In genomic region chr11:122319011-122319410, GRCh38 we compare ENCODE assay signal across 25 cellular contexts.
"Had no signal": no experiment of that assay in that cellular context is flagged by ENCODE, and none has a peak within 500 bp of the region (broad histone marks: within the 10 kb centered on the region; RNA-seq: fewer than 3 reads in every experiment).

No MANE protein-coding gene starts in this region.

- H3K9me3 Mint-ChIP-seq: activated B cell treated with CpG ODN at 0.5 μM for 24 hours; activated naive CD8-positive, alpha-beta T cell treated with anti-CD3 and anti-CD28 coated beads for 36 hours; activated T-cell treated with anti-CD3 and anti-CD28 coated beads, Interleukin-2, amount 50 U/mL, for 24 hours; activated T-helper 2 cell treated with anti-CD3 and anti-CD28 coated beads, Interferon-gamma antibody, Interleukin-2, Interleukin-4, amounts not matched to agents 10 μg/mL and 5 μg/mL and 100 μg/mL, durations not matched to agents 14 hours and 24 hours and 36 hours; stimulated activated memory B cell treated with anti-CD40 and anti-IgM and Interleukin-4, amounts not matched to agents 10 μg/mL and 1 μg/mL and 100 μg/mL, for 72 hours had no signal

- H3K4me1 ChIP-seq: parathyroid adenoma, uterus had no signal

- H3K27ac Mint-ChIP-seq: activated B cell treated with CpG ODN at 0.5 μM for 24 hours; activated CD4-positive, alpha-beta T cell treated with anti-CD3 and anti-CD28 coated beads for 36 hours; activated naive CD8-positive, alpha-beta T cell treated with anti-CD3 and anti-CD28 coated beads for 36 hours; activated T-cell treated with anti-CD3 and anti-CD28 coated beads, Interleukin-2, amount 50 U/mL, for 24 hours; activated T-helper 2 cell treated with anti-CD3 and anti-CD28 coated beads, Interferon-gamma antibody, Interleukin-2, Interleukin-4, amounts not matched to agents 10 μg/mL and 5 μg/mL and 100 μg/mL, durations not matched to agents 14 hours and 24 hours and 36 hours; naive thymus-derived CD4-positive, alpha-beta T cell; stimulated activated memory B cell treated with anti-CD40 and anti-IgM and Interleukin-4, amounts not matched to agents 10 μg/mL and 1 μg/mL and 100 μg/mL, for 72 hours had no signal

- H3K4me3 ChIP-seq: cardiac muscle cell, left lung, lung, smooth muscle cell, uterus had no signal

- H3K4me1 Mint-ChIP-seq: activated B cell treated with CpG ODN at 0.5 μM for 24 hours; activated CD4-positive, alpha-beta T cell treated with anti-CD3 and anti-CD28 coated beads for 36 hours; activated naive CD8-positive, alpha-beta T cell treated with anti-CD3 and anti-CD28 coated beads for 36 hours; stimulated activated memory B cell treated with anti-CD40 and anti-IgM and Interleukin-4, amounts not matched to agents 10 μg/mL and 1 μg/mL and 100 μg/mL, for 72 hours had no signal

- H2AFZ ChIP-seq: parathyroid adenoma had no signal

- H3K36me3 Mint-ChIP-seq: activated naive CD8-positive, alpha-beta T cell treated with anti-CD3 and anti-CD28 coated beads for 36 hours; naive thymus-derived CD4-positive, alpha-beta T cell; stimulated activated memory B cell treated with anti-CD40 and anti-IgM and Interleukin-4, amounts not matched to agents 10 μg/mL and 1 μg/mL and 100 μg/mL, for 72 hours had no signal

- H3K9ac ChIP-seq: parathyroid adenoma had no signal

- H3K4me2 ChIP-seq: smooth muscle cell had no signal

- H3K9me3 ChIP-seq: left lung, neutrophil, uterus had no signal

- H3K79me2 ChIP-seq: parathyroid adenoma had no signal

- ATAC-seq: activated CD4-positive, alpha-beta T cell treated with anti-CD3 and anti-CD28 coated beads for 36 hours; left lung; naive thymus-derived CD4-positive, alpha-beta T cell; stimulated activated memory B cell treated with anti-CD40 and anti-IgM and Interleukin-4, amounts not matched to agents 10 μg/mL and 1 μg/mL and 100 μg/mL, for 72 hours had no signal

- H3K36me3 ChIP-seq: cardiac muscle cell, left lung, neutrophil, uterus had no signal

- FAIRE-seq: endometrium had no signal

- DNase-seq: activated B cell treated with CpG ODN at 0.5 μM for 24 hours; activated CD4-positive, alpha-beta T cell treated with anti-CD3 and anti-CD28 coated beads for 36 hours; activated CD4-positive, alpha-beta T cell treated with anti-CD3 and anti-CD28 coated beads, Interleukin-2, amount 50 U/mL, for 4 hours; activated CD8-positive, alpha-beta memory T cell treated with anti-CD3 and anti-CD28 coated beads for 24 hours; activated CD8-positive, alpha-beta memory T cell treated with anti-CD3 and anti-CD28 coated beads, Interleukin-2, amount 50 U/mL, for 4 hours; activated naive CD4-positive, alpha-beta T cell treated with Interleukin-2 at 50 U/mL for 16 hours; activated naive CD8-positive, alpha-beta T cell treated with anti-CD3 and anti-CD28 coated beads for 36 hours; activated T-cell treated with anti-CD3 and anti-CD28 coated beads, Interleukin-2, amount 50 U/mL, for 24 hours; cortex of kidney; foreskin melanocyte; hippocampal formation; kidney glomerular epithelial cell; left lung; naive thymus-derived CD4-positive, alpha-beta T cell; stimulated activated CD4-positive, alpha-beta T cell treated with anti-CD3 and anti-CD28 coated beads, Interleukin-15, amount 100 ng/mL, for 24 hours; T-helper 9 cell; uterus had no signal

- H3K27ac ChIP-seq: cardiac muscle cell, left lung, parathyroid adenoma, uterus had no signal

- H3K4me3 Mint-ChIP-seq: activated B cell treated with CpG ODN at 0.5 μM for 24 hours; activated CD4-positive, alpha-beta T cell treated with anti-CD3 and anti-CD28 coated beads for 36 hours; activated naive CD8-positive, alpha-beta T cell treated with anti-CD3 and anti-CD28 coated beads for 36 hours; activated T-cell treated with anti-CD3 and anti-CD28 coated beads, Interleukin-2, amount 50 U/mL, for 24 hours; naive thymus-derived CD4-positive, alpha-beta T cell; stimulated activated memory B cell treated with anti-CD40 and anti-IgM and Interleukin-4, amounts not matched to agents 10 μg/mL and 1 μg/mL and 100 μg/mL, for 72 hours had no signal

- H3K27me3 ChIP-seq: cardiac muscle cell, left lung, neutrophil, uterus had no signal

- H3K27me3 Mint-ChIP-seq: activated B cell treated with CpG ODN at 0.5 μM for 24 hours; activated naive CD8-positive, alpha-beta T cell treated with anti-CD3 and anti-CD28 coated beads for 36 hours; activated T-cell treated with anti-CD3 and anti-CD28 coated beads, Interleukin-2, amount 50 U/mL, for 24 hours; stimulated activated memory B cell treated with anti-CD40 and anti-IgM and Interleukin-4, amounts not matched to agents 10 μg/mL and 1 μg/mL and 100 μg/mL, for 72 hours had no signal
